1 cellular context compared by ENCODE assay signal in the genomic region with DNA sequence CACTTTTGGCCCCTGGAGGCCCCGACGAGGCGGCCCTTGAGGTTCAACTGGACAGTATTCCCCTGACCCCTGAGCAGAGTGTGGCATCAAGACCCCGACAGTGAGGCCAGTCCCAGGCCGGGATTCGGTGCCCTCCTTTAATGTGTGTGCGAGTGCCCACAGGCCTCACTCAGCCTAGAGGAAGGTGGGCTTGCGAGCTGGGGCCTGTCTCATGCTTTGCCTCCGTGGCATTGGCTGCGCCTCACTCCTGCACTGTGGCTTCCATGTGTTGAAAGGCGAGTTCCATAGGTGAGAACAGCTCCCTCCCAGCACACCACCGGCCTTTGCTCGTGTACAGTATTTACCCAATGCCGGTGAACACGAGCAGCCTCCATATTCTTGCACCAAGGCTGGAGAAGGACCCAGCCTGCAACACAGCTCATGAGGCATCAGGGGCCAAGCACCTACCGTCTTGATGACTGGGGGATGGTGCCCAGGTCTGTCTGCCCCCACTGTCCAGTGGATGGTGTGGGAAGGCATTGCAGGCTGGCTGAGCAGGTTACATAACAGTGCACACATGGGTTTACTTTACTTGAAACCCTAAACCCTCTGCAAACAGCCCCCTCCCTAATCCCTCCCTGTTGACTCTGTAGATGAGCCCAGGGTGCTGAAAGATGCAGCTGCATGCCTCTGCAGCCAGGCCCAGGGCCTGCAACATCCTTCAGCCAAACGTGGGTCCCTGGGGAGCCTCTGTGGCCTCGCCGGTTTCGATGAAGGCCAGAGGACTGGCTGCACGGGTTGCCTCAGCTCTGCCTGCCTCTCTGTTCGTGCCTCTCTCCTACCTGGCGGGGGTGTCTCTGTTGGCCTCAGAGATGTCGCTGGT.
TF ChIP-seq lines count a peak whose summit lies in the region.

No MANE protein-coding gene starts in this region.

TF ChIP-seq in HepG2, 621 proteins besides CTCF, POLR2A, EP300 and RAD21 (continued from another document and continues in another):
- TF ChIP-seq RORA (CRISPR knock-in tag; IDR thresholded peaks at IDR 0.05) (no peak), PLRG1 (conservative IDR thresholded peaks at IDR 0.05) (no peak), RFX5 (IDR thresholded peaks at IDR 0.05; ENCODE audit: low read depth, low read length) (no peak), CHCHD3 (CRISPR knock-in tag; IDR thresholded peaks at IDR 0.05) (peak; percentile 89; the same call in 1 of the 2 replicates), ZC3H4 (CRISPR knock-in tag; IDR thresholded peaks at IDR 0.05; ENCODE audit: borderline replicate concordance) (no peak), ZNF709 (CRISPR knock-in tag; IDR thresholded peaks at IDR 0.05) (peak; percentile 91), MLLT10 (CRISPR knock-in tag; IDR thresholded peaks at IDR 0.05) (no peak), AGO1 (IDR thresholded peaks at IDR 0.05; ENCODE audit: low read depth, low read length, poor library complexity, severe bottlenecking) (no peak), TOPORS (CRISPR knock-in tag; IDR thresholded peaks at IDR 0.05) (no peak), FOXK2 (IDR thresholded peaks at IDR 0.05) (peak; percentile 47; the same call in 1 of the 2 replicates), KDM5B (CRISPR knock-in tag; IDR thresholded peaks at IDR 0.05; ENCODE audit: borderline replicate concordance) (peak; percentile 33; the same call in 1 of the 2 replicates), CENPX (CRISPR knock-in tag; IDR thresholded peaks at IDR 0.05) (no peak), ZNF598 (CRISPR knock-in tag; IDR thresholded peaks at IDR 0.05; ENCODE audit: borderline replicate concordance) (peak; percentile 70), HDAC2 (CRISPR knock-in tag; IDR thresholded peaks at IDR 0.05) (peak; percentile 98), ZNF672 (CRISPR knock-in tag; IDR thresholded peaks at IDR 0.05) (no peak), ZBTB1 (CRISPR knock-in tag; IDR thresholded peaks at IDR 0.05; ENCODE audit: borderline replicate concordance) (no peak), TEAD2 (CRISPR knock-in tag; IDR thresholded peaks at IDR 0.05) (no peak), MYNN (CRISPR knock-in tag; IDR thresholded peaks at IDR 0.05; ENCODE audit: low read depth) (0 out of 2 replicates have a peak, but pooled peaks have one; percentile 83), NFE2L1 (CRISPR knock-in tag; IDR thresholded peaks at IDR 0.05; ENCODE audit: borderline replicate concordance) (no peak; the same call in 1 of the 2 replicates)
- TF ChIP-seq, protein P1, sequence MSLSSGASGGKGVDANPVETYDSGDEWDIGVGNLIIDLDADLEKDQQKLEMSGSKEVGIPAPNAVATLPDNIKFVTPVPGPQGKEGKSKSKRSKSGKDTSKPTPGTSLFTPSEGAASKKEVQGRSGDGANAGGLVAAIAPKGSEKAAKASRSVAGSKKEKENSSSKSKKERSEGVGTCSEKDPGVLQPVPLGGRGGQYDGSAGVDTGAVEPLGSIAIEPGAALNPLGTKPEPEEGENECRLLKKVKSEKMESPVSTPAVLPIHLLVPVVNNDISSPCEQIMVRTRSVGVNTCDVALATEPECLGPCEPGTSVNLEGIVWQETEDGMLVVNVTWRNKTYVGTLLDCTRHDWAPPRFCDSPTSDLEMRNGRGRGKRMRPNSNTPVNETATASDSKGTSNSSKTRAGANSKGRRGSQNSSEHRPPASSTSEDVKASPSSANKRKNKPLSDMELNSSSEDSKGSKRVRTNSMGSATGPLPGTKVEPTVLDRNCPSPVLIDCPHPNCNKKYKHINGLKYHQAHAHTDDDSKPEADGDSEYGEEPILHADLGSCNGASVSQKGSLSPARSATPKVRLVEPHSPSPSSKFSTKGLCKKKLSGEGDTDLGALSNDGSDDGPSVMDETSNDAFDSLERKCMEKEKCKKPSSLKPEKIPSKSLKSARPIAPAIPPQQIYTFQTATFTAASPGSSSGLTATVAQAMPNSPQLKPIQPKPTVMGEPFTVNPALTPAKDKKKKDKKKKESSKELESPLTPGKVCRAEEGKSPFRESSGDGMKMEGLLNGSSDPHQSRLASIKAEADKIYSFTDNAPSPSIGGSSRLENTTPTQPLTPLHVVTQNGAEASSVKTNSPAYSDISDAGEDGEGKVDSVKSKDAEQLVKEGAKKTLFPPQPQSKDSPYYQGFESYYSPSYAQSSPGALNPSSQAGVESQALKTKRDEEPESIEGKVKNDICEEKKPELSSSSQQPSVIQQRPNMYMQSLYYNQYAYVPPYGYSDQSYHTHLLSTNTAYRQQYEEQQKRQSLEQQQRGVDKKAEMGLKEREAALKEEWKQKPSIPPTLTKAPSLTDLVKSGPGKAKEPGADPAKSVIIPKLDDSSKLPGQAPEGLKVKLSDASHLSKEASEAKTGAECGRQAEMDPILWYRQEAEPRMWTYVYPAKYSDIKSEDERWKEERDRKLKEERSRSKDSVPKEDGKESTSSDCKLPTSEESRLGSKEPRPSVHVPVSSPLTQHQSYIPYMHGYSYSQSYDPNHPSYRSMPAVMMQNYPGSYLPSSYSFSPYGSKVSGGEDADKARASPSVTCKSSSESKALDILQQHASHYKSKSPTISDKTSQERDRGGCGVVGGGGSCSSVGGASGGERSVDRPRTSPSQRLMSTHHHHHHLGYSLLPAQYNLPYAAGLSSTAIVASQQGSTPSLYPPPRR (CRISPR knock-in tag; IDR thresholded peaks at IDR 0.05; ENCODE audit: borderline replicate concordance), result peak; percentile 98
- TF ChIP-seq, protein P2, sequence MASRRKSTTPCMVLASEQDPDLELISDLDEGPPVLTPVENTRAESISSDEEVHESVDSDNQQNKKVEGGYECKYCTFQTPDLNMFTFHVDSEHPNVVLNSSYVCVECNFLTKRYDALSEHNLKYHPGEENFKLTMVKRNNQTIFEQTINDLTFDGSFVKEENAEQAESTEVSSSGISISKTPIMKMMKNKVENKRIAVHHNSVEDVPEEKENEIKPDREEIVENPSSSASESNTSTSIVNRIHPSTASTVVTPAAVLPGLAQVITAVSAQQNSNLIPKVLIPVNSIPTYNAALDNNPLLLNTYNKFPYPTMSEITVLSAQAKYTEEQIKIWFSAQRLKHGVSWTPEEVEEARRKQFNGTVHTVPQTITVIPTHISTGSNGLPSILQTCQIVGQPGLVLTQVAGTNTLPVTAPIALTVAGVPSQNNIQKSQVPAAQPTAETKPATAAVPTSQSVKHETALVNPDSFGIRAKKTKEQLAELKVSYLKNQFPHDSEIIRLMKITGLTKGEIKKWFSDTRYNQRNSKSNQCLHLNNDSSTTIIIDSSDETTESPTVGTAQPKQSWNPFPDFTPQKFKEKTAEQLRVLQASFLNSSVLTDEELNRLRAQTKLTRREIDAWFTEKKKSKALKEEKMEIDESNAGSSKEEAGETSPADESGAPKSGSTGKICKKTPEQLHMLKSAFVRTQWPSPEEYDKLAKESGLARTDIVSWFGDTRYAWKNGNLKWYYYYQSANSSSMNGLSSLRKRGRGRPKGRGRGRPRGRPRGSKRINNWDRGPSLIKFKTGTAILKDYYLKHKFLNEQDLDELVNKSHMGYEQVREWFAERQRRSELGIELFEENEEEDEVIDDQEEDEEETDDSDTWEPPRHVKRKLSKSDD (CRISPR knock-in tag; IDR thresholded peaks at IDR 0.05; ENCODE audit: low read depth), result peak; percentile 93; the same call in 1 of the 2 replicates
- TF ChIP-seq, protein P3, sequence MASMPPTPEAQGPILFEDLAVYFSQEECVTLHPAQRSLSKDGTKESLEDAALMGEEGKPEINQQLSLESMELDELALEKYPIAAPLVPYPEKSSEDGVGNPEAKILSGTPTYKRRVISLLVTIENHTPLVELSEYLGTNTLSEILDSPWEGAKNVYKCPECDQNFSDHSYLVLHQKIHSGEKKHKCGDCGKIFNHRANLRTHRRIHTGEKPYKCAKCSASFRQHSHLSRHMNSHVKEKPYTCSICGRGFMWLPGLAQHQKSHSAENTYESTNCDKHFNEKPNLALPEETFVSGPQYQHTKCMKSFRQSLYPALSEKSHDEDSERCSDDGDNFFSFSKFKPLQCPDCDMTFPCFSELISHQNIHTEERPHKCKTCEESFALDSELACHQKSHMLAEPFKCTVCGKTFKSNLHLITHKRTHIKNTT (CRISPR knock-in tag; IDR thresholded peaks at IDR 0.05), result no peak
- TF ChIP-seq, protein P4, sequence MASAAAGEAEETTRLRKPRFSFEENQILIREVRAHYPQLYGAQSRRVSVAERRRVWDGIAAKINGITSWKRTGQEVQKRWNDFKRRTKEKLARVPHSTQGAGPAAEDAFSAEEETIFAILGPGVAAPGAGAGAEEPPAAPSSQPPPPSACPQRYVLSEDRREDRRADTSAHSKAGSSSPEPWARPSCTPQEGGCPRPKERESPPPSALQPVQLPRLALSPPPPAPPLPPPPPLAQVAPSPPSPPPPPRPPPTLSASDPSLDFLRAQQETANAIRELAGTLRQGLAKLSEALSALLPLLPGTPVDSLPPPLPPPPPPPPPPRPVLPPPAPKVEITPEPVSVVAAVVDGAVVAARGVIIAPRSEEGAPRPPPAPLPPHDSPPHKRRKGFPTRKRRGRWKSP (CRISPR knock-in tag; IDR thresholded peaks at IDR 0.05), result peak; percentile 76; the same call in 1 of the 2 replicates
- TF ChIP-seq, protein P5, sequence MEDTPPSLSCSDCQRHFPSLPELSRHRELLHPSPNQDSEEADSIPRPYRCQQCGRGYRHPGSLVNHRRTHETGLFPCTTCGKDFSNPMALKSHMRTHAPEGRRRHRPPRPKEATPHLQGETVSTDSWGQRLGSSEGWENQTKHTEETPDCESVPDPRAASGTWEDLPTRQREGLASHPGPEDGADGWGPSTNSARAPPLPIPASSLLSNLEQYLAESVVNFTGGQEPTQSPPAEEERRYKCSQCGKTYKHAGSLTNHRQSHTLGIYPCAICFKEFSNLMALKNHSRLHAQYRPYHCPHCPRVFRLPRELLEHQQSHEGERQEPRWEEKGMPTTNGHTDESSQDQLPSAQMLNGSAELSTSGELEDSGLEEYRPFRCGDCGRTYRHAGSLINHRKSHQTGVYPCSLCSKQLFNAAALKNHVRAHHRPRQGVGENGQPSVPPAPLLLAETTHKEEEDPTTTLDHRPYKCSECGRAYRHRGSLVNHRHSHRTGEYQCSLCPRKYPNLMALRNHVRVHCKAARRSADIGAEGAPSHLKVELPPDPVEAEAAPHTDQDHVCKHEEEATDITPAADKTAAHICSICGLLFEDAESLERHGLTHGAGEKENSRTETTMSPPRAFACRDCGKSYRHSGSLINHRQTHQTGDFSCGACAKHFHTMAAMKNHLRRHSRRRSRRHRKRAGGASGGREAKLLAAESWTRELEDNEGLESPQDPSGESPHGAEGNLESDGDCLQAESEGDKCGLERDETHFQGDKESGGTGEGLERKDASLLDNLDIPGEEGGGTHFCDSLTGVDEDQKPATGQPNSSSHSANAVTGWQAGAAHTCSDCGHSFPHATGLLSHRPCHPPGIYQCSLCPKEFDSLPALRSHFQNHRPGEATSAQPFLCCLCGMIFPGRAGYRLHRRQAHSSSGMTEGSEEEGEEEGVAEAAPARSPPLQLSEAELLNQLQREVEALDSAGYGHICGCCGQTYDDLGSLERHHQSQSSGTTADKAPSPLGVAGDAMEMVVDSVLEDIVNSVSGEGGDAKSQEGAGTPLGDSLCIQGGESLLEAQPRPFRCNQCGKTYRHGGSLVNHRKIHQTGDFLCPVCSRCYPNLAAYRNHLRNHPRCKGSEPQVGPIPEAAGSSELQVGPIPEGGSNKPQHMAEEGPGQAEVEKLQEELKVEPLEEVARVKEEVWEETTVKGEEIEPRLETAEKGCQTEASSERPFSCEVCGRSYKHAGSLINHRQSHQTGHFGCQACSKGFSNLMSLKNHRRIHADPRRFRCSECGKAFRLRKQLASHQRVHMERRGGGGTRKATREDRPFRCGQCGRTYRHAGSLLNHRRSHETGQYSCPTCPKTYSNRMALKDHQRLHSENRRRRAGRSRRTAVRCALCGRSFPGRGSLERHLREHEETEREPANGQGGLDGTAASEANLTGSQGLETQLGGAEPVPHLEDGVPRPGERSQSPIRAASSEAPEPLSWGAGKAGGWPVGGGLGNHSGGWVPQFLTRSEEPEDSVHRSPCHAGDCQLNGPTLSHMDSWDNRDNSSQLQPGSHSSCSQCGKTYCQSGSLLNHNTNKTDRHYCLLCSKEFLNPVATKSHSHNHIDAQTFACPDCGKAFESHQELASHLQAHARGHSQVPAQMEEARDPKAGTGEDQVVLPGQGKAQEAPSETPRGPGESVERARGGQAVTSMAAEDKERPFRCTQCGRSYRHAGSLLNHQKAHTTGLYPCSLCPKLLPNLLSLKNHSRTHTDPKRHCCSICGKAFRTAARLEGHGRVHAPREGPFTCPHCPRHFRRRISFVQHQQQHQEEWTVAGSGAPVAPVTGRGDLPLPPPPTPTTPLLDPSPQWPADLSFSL (CRISPR knock-in tag; IDR thresholded peaks at IDR 0.05), result no peak
- TF ChIP-seq, protein P6, sequence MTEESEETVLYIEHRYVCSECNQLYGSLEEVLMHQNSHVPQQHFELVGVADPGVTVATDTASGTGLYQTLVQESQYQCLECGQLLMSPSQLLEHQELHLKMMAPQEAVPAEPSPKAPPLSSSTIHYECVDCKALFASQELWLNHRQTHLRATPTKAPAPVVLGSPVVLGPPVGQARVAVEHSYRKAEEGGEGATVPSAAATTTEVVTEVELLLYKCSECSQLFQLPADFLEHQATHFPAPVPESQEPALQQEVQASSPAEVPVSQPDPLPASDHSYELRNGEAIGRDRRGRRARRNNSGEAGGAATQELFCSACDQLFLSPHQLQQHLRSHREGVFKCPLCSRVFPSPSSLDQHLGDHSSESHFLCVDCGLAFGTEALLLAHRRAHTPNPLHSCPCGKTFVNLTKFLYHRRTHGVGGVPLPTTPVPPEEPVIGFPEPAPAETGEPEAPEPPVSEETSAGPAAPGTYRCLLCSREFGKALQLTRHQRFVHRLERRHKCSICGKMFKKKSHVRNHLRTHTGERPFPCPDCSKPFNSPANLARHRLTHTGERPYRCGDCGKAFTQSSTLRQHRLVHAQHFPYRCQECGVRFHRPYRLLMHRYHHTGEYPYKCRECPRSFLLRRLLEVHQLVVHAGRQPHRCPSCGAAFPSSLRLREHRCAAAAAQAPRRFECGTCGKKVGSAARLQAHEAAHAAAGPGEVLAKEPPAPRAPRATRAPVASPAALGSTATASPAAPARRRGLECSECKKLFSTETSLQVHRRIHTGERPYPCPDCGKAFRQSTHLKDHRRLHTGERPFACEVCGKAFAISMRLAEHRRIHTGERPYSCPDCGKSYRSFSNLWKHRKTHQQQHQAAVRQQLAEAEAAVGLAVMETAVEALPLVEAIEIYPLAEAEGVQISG (CRISPR knock-in tag; IDR thresholded peaks at IDR 0.05), result peak; percentile 85
- TF ChIP-seq, protein P7, sequence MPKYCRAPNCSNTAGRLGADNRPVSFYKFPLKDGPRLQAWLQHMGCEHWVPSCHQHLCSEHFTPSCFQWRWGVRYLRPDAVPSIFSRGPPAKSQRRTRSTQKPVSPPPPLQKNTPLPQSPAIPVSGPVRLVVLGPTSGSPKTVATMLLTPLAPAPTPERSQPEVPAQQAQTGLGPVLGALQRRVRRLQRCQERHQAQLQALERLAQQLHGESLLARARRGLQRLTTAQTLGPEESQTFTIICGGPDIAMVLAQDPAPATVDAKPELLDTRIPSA (CRISPR knock-in tag; IDR thresholded peaks at IDR 0.05; ENCODE audit: borderline replicate concordance), result peak; percentile 38; the same call in 1 of the 2 replicates
- TF ChIP-seq, protein P8, sequence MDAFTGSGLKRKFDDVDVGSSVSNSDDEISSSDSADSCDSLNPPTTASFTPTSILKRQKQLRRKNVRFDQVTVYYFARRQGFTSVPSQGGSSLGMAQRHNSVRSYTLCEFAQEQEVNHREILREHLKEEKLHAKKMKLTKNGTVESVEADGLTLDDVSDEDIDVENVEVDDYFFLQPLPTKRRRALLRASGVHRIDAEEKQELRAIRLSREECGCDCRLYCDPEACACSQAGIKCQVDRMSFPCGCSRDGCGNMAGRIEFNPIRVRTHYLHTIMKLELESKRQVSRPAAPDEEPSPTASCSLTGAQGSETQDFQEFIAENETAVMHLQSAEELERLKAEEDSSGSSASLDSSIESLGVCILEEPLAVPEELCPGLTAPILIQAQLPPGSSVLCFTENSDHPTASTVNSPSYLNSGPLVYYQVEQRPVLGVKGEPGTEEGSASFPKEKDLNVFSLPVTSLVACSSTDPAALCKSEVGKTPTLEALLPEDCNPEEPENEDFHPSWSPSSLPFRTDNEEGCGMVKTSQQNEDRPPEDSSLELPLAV (CRISPR knock-in tag; conservative IDR thresholded peaks at IDR 0.05; ENCODE audit: low read depth), result no peak
